In genomic region chr19:47039239-47039874, GRCh38 we compare ENCODE assay signal across 32 cellular contexts. TPM values are rescaled to one million over a fixed set of nuclear protein-coding genes. Genes with fewer than 3 reads are reported as not detected.
"Had no signal": no experiment of that assay in that cellular context is flagged by ENCODE, and none has a peak within 500 bp of the region (broad histone marks: within the 10 kb centered on the region; RNA-seq: fewer than 3 reads in every experiment).

No MANE protein-coding gene starts in this region.

- H3K27ac Mint-ChIP-seq: mesothelial cell of epicardium; naive B cell; natural killer cell treated with Interleukin-12 subunit alpha and Interleukin-12 subunit beta and Interleukin-15 and Interleukin-18, amount 100 ng/mL, for 72 hours; type B pancreatic cell had no signal

- H3K9me3 Mint-ChIP-seq: dendritic cell treated with granulocyte-macrophage colony-stimulating factor and Interleukin-4, amounts not matched to agents 40 ng/mL and 50 ng/mL, for 4 days; mesothelial cell of epicardium; naive B cell; natural killer cell treated with Interleukin-12 subunit alpha and Interleukin-12 subunit beta and Interleukin-15 and Interleukin-18, amount 100 ng/mL, for 72 hours; neural crest cell; stimulated activated effector memory CD8-positive, alpha-beta T cell treated with anti-CD3 and anti-CD28 coated beads, Interleukin-12 subunit alpha, Interleukin-12 subunit beta, amount 100 ng/mL, for 72 hours; type B pancreatic cell had no signal

- H3K27ac ChIP-seq: colonic mucosa, esophagus muscularis mucosa, foreskin keratinocyte, gastroesophageal sphincter, heart left ventricle, left lung, pancreas, testis, tibial artery had no signal

- H3K36me3 Mint-ChIP-seq: mesothelial cell of epicardium; naive B cell; natural killer cell treated with Interleukin-12 subunit alpha and Interleukin-12 subunit beta and Interleukin-15 and Interleukin-18, amount 100 ng/mL, for 72 hours; type B pancreatic cell had no signal

- H3K4me1 ChIP-seq: colonic mucosa had no signal

- H3K27me3 Mint-ChIP-seq: naive B cell; natural killer cell treated with Interleukin-12 subunit alpha and Interleukin-12 subunit beta and Interleukin-15 and Interleukin-18, amount 100 ng/mL, for 72 hours; type B pancreatic cell had no signal

- H3K9me3 ChIP-seq: colonic mucosa, esophagus muscularis mucosa, gastroesophageal sphincter, heart left ventricle, left lung, mucosa of descending colon, pancreas, testis, tibial artery had no signal

- H3K36me3 ChIP-seq: colonic mucosa, heart left ventricle, pancreas had no signal

- H3K4me2 ChIP-seq: smooth muscle cell had no signal

- H3K4me3 ChIP-seq: colonic mucosa, esophagus muscularis mucosa, gastroesophageal sphincter, heart left ventricle, left lung, mucosa of descending colon, pancreas, smooth muscle cell, testis, tibial artery had no signal

- ATAC-seq: foreskin keratinocyte; gastroesophageal sphincter; heart left ventricle; left cardiac atrium; left lung; mucosa of descending colon; natural killer cell treated with Interleukin-12 subunit alpha and Interleukin-12 subunit beta and Interleukin-15 and Interleukin-18, amount 100 ng/mL, for 72 hours; pancreas; sciatic nerve; stimulated activated effector memory CD8-positive, alpha-beta T cell treated with anti-CD3 and anti-CD28 coated beads, Interleukin-12 subunit alpha, Interleukin-12 subunit beta, amount 100 ng/mL, for 72 hours; stimulated activated naive CD8-positive, alpha-beta T cell treated with anti-CD3 and anti-CD28 coated beads, Interleukin-15, Interleukin-2, amounts not matched to agents 100 U/mL and 50 U/mL, for 24 hours had no signal

- H3K4me3 Mint-ChIP-seq: dendritic cell treated with granulocyte-macrophage colony-stimulating factor and Interleukin-4, amounts not matched to agents 40 ng/mL and 50 ng/mL, for 4 days; mesothelial cell of epicardium; natural killer cell treated with Interleukin-12 subunit alpha and Interleukin-12 subunit beta and Interleukin-15 and Interleukin-18, amount 100 ng/mL, for 72 hours; neural crest cell; stimulated activated effector memory CD8-positive, alpha-beta T cell treated with anti-CD3 and anti-CD28 coated beads, Interleukin-12 subunit alpha, Interleukin-12 subunit beta, amount 100 ng/mL, for 72 hours; type B pancreatic cell had no signal

- H3K27me3 ChIP-seq: colonic mucosa, foreskin keratinocyte, heart left ventricle, pancreas, testis had no signal

- FAIRE-seq: endothelial cell of umbilical vein, islet of Langerhans, pancreas had no signal

- DNase-seq: colonic mucosa; effector CD8-positive, alpha-beta T cell; foreskin keratinocyte; hippocampal formation; left cardiac atrium; left lung; mesenchymal stem cell; mucosa of descending colon; naive B cell; occipital lobe; stimulated activated CD4-positive, alpha-beta T cell treated with anti-CD3 and anti-CD28 coated beads, Interleukin-12 subunit alpha, Interleukin-12 subunit beta, amount 100 ng/mL, for 4 hours; stimulated activated CD4-positive, alpha-beta T cell treated with anti-CD3 and anti-CD28 coated beads, Interleukin-1b, Interleukin-23, amount 100 ng/mL, for 48 hours; stimulated activated CD4-positive, alpha-beta T cell treated with anti-CD3 and anti-CD28 coated beads, Interleukin-4, amount 100 ng/mL, for 1 hour; stimulated activated naive CD8-positive, alpha-beta T cell treated with anti-CD3 and anti-CD28 coated beads, Interleukin-15, Interleukin-2, amounts not matched to agents 100 U/mL and 50 U/mL, for 24 hours; substantia nigra; testis; tibial artery had no signal

RNA-seq across cellular contexts. Expression of gene NPAS1, which starts 19.7 kb away (rescaled TPM):
- total RNA-seq: lung microvascular endothelial cell; natural killer cell treated with Interleukin-12 subunit alpha and Interleukin-12 subunit beta and Interleukin-15 and Interleukin-18, amount 100 ng/mL, for 72 hours had no signal
